ENCODE assay signal across 13 cellular contexts in genomic region chr3:134392336-134392983, GRCh38. TPM values are rescaled to one million over a fixed set of nuclear protein-coding genes. Genes with fewer than 3 reads are reported as not detected.
DNase-seq lines count a peak whose midpoint lies in the region; ATAC-seq and TF ChIP-seq lines count a peak whose summit lies in the region.
"Had no signal": no experiment of that assay in that cellular context is flagged by ENCODE, and none has a peak within 500 bp of the region (broad histone marks: within the 10 kb centered on the region; RNA-seq: fewer than 3 reads in every experiment).

No MANE protein-coding gene starts in this region.

- no peaks in the 10 kb centered on the region for H4K20me1 ChIP-seq in osteoblast (ENCODE audit: insufficient read depth, low read length)

- H3K27me3 ChIP-seq in osteoblast (ENCODE audit: insufficient read depth, low read length), result no peaks in the 10 kb centered on the region

- H3K9me3 ChIP-seq in osteoblast (ENCODE audit: low read depth, low read length), result peaks cover 3% of the 10 kb centered on the region

- H3K36me3 ChIP-seq in osteoblast (ENCODE audit: insufficient read depth, low read length), result no peaks in the 10 kb centered on the region
- H3K36me3 ChIP-seq: HAP-1 had no signal

- ATAC-seq in GM19035 (IDR thresholded peaks at IDR 0.05; ENCODE audit: unreplicated experiment) (no peak), GM18909 (IDR thresholded peaks at IDR 0.05; ENCODE audit: poor library complexity, unreplicated experiment) (no peak), GM18505 (IDR thresholded peaks at IDR 0.05; ENCODE audit: unreplicated experiment) (no peak)
- ATAC-seq: activated T-helper 17 cell treated with anti-CD3 and anti-CD28 coated beads, Interleukin-2, amount 50 U/mL, for 72 hours; stimulated activated effector memory CD8-positive, alpha-beta T cell treated with anti-CD3 and anti-CD28 coated beads, Interleukin-12 subunit alpha, Interleukin-12 subunit beta, amount 100 ng/mL, for 72 hours had no signal

- DNase-seq in DMS79 treated with DMSO at 0.1 percent for 48 hours (lab: John Stamatoyannopoulos, UW) (peak; percentile 61), NCI-H446 (lab: John Stamatoyannopoulos, UW) (peak; percentile 34 to 89), fibroblast of peridontal ligament (ENCODE audit: extremely low read depth) (peak; percentile 58), osteoblast (ENCODE audit: insufficient read length, low spot score, missing footprints) (no peak), AG08396 (ENCODE audit: low spot score) (no peak)
- DNase-seq: stimulated activated CD4-positive, alpha-beta T cell treated with anti-CD3 and anti-CD28 coated beads, Interleukin-2, amount 100 ng/mL, for 24 hours had no signal

- TF ChIP-seq POLR2A in GM18505 (IDR thresholded peaks at IDR 0.05; ENCODE audit: borderline replicate concordance, extremely low read depth, insufficient read depth, insufficient read length), result no peak

- no peaks in the 10 kb centered on the region for H3K79me2 ChIP-seq in osteoblast (ENCODE audit: insufficient read depth, low read length)

- no peak for TF ChIP-seq CTCF in osteoblast (IDR thresholded peaks at IDR 0.05; ENCODE audit: extremely low read depth, low read depth, low read length)

- no peak overlapping the region for H3K4me2 ChIP-seq in osteoblast (ENCODE audit: insufficient read depth, low read length)

- H3K4me3 ChIP-seq in osteoblast (ENCODE audit: insufficient read depth, low read length), result no peak overlapping the region
- H3K4me3 ChIP-seq: HAP-1 had no signal

- peaks cover 21% of the 10 kb centered on the region for H3K4me1 ChIP-seq in osteoblast (ENCODE audit: insufficient read depth, low read length)
- H3K4me1 ChIP-seq: HAP-1 had no signal

- no peak overlapping the region for H2AFZ ChIP-seq in osteoblast (ENCODE audit: low read length)

- peak overlapping the region; percentile 62 for H3K27ac ChIP-seq in osteoblast (ENCODE audit: low read depth, low read length)
- H3K27ac ChIP-seq: epithelial cell of prostate had no signal

RNA-seq across cellular contexts. Expression of gene AMOTL2, which starts 18.2 kb away (rescaled TPM):
- total RNA-seq in osteoblast, result 205 and 300 TPM in 2 replicates
- total RNA-seq: activated T-helper 17 cell treated with anti-CD3 and anti-CD28 coated beads, Interleukin-2, amount 50 U/mL, for 72 hours had no signal

Comparison
In these comparisons a context has a peak if more than half of its experiments do, and no peak if none do; other contexts are left out.
1. DNase-seq: peak in DMS79 treated with DMSO at 0.1 percent for 48 hours (single experiment), NCI-H446 (2 of 2) and fibroblast of peridontal ligament (single experiment); none in osteoblast (single experiment) and AG08396 (single experiment).